ENCODE assay signal across 24 cellular contexts in the genomic region with DNA sequence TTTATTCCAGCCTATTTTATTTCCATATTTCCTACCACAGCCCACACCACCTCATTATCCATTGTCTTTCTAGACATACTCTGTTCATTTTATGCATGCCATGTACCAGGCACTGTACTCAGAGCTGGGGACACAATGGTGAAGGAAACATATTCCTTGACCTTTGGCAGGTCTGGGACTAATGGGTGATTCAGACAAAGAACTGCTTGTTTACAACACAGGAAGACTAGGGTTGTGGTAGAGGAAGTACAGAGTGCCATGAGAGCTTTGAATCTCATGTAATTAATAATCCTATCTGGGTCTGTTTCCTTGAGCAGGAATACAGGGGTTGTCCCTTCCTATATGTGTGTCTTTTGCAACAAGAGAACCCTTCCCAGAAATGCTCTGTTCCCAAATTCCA.
A peak's percentile ranks its signal among the peaks of the same experiment; 100 is the strongest.
DNase-seq lines count a peak whose midpoint lies in the region; ATAC-seq, FAIRE-seq and TF ChIP-seq lines count a peak whose summit lies in the region.
"Had no signal": no experiment of that assay in that cellular context is flagged by ENCODE, and none has a peak within 500 bp of the region (broad histone marks: within the 10 kb centered on the region; RNA-seq: fewer than 3 reads in every experiment).

No MANE protein-coding gene starts in this region.

- POLR2A ChIA-PET in HepG2 (lab: Yijun Ruan, JAX): no interaction called here

- H3K4me1 ChIP-seq in liver (ENCODE audit: control insufficient read depth in 4 of 4, insufficient read depth in 4 of 4, low read length in 3 of 4) (no peaks in the 10 kb centered on the region), HepG2 (ENCODE audit: insufficient read depth, low read length) (no peaks in the 10 kb centered on the region)
- H3K4me1 ChIP-seq: BLaER1 had no signal

- peaks cover 3% of the 10 kb centered on the region for H3K36me3 Mint-ChIP-seq in activated T-cell treated with anti-CD3 and anti-CD28 coated beads, Interleukin-2, amount 50 U/mL, for 24 hours (ENCODE audit: low read depth)
- H3K36me3 Mint-ChIP-seq: CD4-positive, CD25-positive, alpha-beta regulatory T cell had no signal

- DNase-seq in HepG2 (ENCODE audit: low spot score) (no peak), foreskin melanocyte (peak; percentile 3), lung microvascular endothelial cell (ENCODE audit: low read depth in 2 of 2) (peak; percentile 1 to 23)
- no peak for DNase-seq in activated T-cell treated with anti-CD3 and anti-CD28 coated beads, Interleukin-2, amount 50 U/mL, for 24 hours
- DNase-seq: CD4-positive, CD25-positive, alpha-beta regulatory T cell; CD8-positive, alpha-beta T cell; DMS 273 treated with DMSO at 0.1 percent for 48 hours; DMS79; EL; GDM1; H9 had no signal

- H3K9me3 ChIP-seq in liver (ENCODE audit: control insufficient read depth in 4 of 4, low read length in 3 of 4) (no peaks in the 10 kb centered on the region), HepG2 (ENCODE audit: low read length) (no peaks in the 10 kb centered on the region)
- H3K9me3 ChIP-seq: BLaER1 had no signal

- no peaks in the 10 kb centered on the region for H3K4me1 Mint-ChIP-seq in activated T-cell treated with anti-CD3 and anti-CD28 coated beads, Interleukin-2, amount 50 U/mL, for 24 hours (ENCODE audit: low read depth)
- H3K4me1 Mint-ChIP-seq: B cell; CD4-positive, CD25-positive, alpha-beta regulatory T cell; GM23338 had no signal

- ATAC-seq in HepG2 (no peak), GM19455 (IDR thresholded peaks at IDR 0.05; ENCODE audit: unreplicated experiment) (no peak), HG03378 (IDR thresholded peaks at IDR 0.05; ENCODE audit: unreplicated experiment) (no peak)
- ATAC-seq: CD8-positive, alpha-beta T cell; GM12878; GM23338; HCT116 had no signal

- CTCF ChIA-PET in HepG2 (lab: Yijun Ruan, JAX; ENCODE audit: low intra/inter-chr PET ratio, low total read pairs): no interaction called here

- no peaks in the 10 kb centered on the region for H4K20me1 ChIP-seq in HepG2 (ENCODE audit: insufficient read depth, low read length)
- H4K20me1 ChIP-seq: BLaER1 had no signal

- H3K27ac Mint-ChIP-seq in activated T-cell treated with anti-CD3 and anti-CD28 coated beads, Interleukin-2, amount 50 U/mL, for 24 hours: no peak overlapping the region
- H3K27ac Mint-ChIP-seq: B cell; CD4-positive, CD25-positive, alpha-beta regulatory T cell; CD8-positive, alpha-beta T cell; GM23338; H9 had no signal

- no peaks in the 10 kb centered on the region for H3K9me3 Mint-ChIP-seq in activated T-cell treated with anti-CD3 and anti-CD28 coated beads, Interleukin-2, amount 50 U/mL, for 24 hours

- FAIRE-seq in HepG2 (lab: Jason Lieb, UNC): no peak
- FAIRE-seq: A204.1, D721Med, GM12878, GM19239 had no signal

- in situ Hi-C loops in HepG2 (cut with HindIII; ENCODE audit: extremely low pct_ligation_motif_present, low pct_unique_long_range_greater_than_20kb): no loop called here

- H3K36me3 ChIP-seq in liver (ENCODE audit: control insufficient read depth in 4 of 4, insufficient read depth in 3 of 4, low read depth in 1 of 4, low read length in 3 of 4): no peaks in the 10 kb centered on the region
- H3K36me3 ChIP-seq in HepG2 (replicated peaks in 1 of 2; ENCODE audit: control insufficient read depth in 1 of 2, insufficient read depth in 2 of 2, low read length in 2 of 2): no peaks in the 10 kb centered on the region
- H3K36me3 ChIP-seq: BLaER1 had no signal

- no peak overlapping the region for H3K4me2 ChIP-seq in HepG2 (ENCODE audit: low read depth, low read length)
- H3K4me2 ChIP-seq: BLaER1, GM23338 had no signal

- no peak overlapping the region for H3K9ac ChIP-seq in liver (ENCODE audit: low read depth in 1 of 2, low read length in 2 of 2)
- H3K9ac ChIP-seq in HepG2 (ENCODE audit: insufficient read depth, low read depth, low read length): no peak overlapping the region
- H3K9ac ChIP-seq: BLaER1 had no signal

- intact Hi-C loops in HepG2 (cut with micrococcal nuclease; ENCODE audit: unreplicated experiment): no loop called here

- no peaks in the 10 kb centered on the region for H3K79me2 ChIP-seq in HepG2 (ENCODE audit: insufficient read depth, low read length)

- H3K27me3 Mint-ChIP-seq in activated T-cell treated with anti-CD3 and anti-CD28 coated beads, Interleukin-2, amount 50 U/mL, for 24 hours: peaks cover 14% of the 10 kb centered on the region
- H3K27me3 Mint-ChIP-seq: B cell; CD4-positive, CD25-positive, alpha-beta regulatory T cell had no signal

- no peak for TF ChIP-seq POLR2A in HepG2 (IDR thresholded peaks at IDR 0.05; ENCODE audit: insufficient read depth in 1 of 2, low read depth in 2 of 2, low read length in 2 of 2)

- H3K27ac ChIP-seq in liver (ENCODE audit: low read depth in 1 of 2, low read length in 2 of 2) (no peak overlapping the region), HepG2 (ENCODE audit: extremely low read length, insufficient read depth, low read length) (no peak overlapping the region)
- H3K27ac ChIP-seq: 22Rv1, BLaER1, C4-2B had no signal

- no peak overlapping the region for H2AFZ ChIP-seq in HepG2 (ENCODE audit: low read length)
- H2AFZ ChIP-seq: GM23338 had no signal

- TF ChIP-seq CTCF in liver (IDR thresholded peaks at IDR 0.05; ENCODE audit: low read depth, low read length, missing input control): no peak
- TF ChIP-seq CTCF in HepG2 (CRISPR knock-in tag; IDR thresholded peaks at IDR 0.05): no peak

- no peak for TF ChIP-seq RAD21 in liver (IDR thresholded peaks at IDR 0.05)
- TF ChIP-seq RAD21 in HepG2 (CRISPR knock-in tag; IDR thresholded peaks at IDR 0.05): no peak

- no TSS peak for BruUV-seq in HepG2 (replicated peaks; lab: Mats Ljungman, UMichigan)

- no peak overlapping the region for H3K4me3 Mint-ChIP-seq in activated T-cell treated with anti-CD3 and anti-CD28 coated beads, Interleukin-2, amount 50 U/mL, for 24 hours
- H3K4me3 Mint-ChIP-seq: B cell; CD4-positive, CD25-positive, alpha-beta regulatory T cell; CD8-positive, alpha-beta T cell; GM23338; H9 had no signal

- no peaks in the 10 kb centered on the region for H3K27me3 ChIP-seq in liver (ENCODE audit: control insufficient read depth in 4 of 4, insufficient read depth in 4 of 4, low read length in 3 of 4)
- no peaks in the 10 kb centered on the region for H3K27me3 ChIP-seq in HepG2 (ENCODE audit: control insufficient read depth in 1 of 2, insufficient read depth in 2 of 2, low read length in 2 of 2)

- no peak for TF ChIP-seq EP300 in HepG2 (IDR thresholded peaks at IDR 0.05; ENCODE audit: low read depth in 2 of 2, low read length in 2 of 2)
- no peak for TF ChIP-seq EP300 in HepG2 (CRISPR knock-in tag; IDR thresholded peaks at IDR 0.05; ENCODE audit: borderline replicate concordance)

- H3K4me3 ChIP-seq in liver (ENCODE audit: low read depth in 1 of 3, low read length in 3 of 3) (no peak overlapping the region), HepG2 (replicated peaks in 1 of 3; ENCODE audit: insufficient read depth in 1 of 3, low read depth in 2 of 3, low read length in 3 of 3) (no peak overlapping the region)
- H3K4me3 ChIP-seq: BLaER1, GM12878, GM23338 had no signal

TF ChIP-seq in liver, 16 proteins besides CTCF, POLR2A, EP300 and RAD21:
- TF ChIP-seq JUND (IDR thresholded peaks at IDR 0.05) (no peak), NR2F2 (IDR thresholded peaks at IDR 0.05) (peak; percentile 86)

TF ChIP-seq in HepG2, 621 proteins besides CTCF, POLR2A, EP300 and RAD21:
- TF ChIP-seq SRSF1 (optimal IDR thresholded peaks at IDR 0.05; ENCODE audit: low read depth, low read length) (no peak), TBX3 (IDR thresholded peaks at IDR 0.05; ENCODE audit: borderline replicate concordance) (no peak), HCFC1 (IDR thresholded peaks at IDR 0.05; ENCODE audit: low read depth, low read length) (no peak), ZNF781 (CRISPR knock-in tag; IDR thresholded peaks at IDR 0.05; ENCODE audit: borderline replicate concordance, not compliant biosample characterization) (no peak), CBX2 (IDR thresholded peaks at IDR 0.05; ENCODE audit: low read depth, low read length) (no peak), CBX2 (CRISPR knock-in tag; IDR thresholded peaks at IDR 0.05; ENCODE audit: low read depth) (no peak), HOXA9 (CRISPR knock-in tag; IDR thresholded peaks at IDR 0.05; ENCODE audit: borderline replicate concordance) (no peak), YEATS2 (CRISPR knock-in tag; IDR thresholded peaks at IDR 0.05; ENCODE audit: borderline replicate concordance) (no peak), CBX5 (CRISPR knock-in tag; IDR thresholded peaks at IDR 0.05; ENCODE audit: borderline replicate concordance) (no peak)
- TF ChIP-seq, protein P1, sequence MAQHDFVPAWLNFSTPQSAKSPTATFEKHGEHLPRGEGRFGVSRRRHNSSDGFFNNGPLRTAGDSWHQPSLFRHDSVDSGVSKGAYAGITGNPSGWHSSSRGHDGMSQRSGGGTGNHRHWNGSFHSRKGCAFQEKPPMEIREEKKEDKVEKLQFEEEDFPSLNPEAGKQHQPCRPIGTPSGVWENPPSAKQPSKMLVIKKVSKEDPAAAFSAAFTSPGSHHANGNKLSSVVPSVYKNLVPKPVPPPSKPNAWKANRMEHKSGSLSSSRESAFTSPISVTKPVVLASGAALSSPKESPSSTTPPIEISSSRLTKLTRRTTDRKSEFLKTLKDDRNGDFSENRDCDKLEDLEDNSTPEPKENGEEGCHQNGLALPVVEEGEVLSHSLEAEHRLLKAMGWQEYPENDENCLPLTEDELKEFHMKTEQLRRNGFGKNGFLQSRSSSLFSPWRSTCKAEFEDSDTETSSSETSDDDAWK (CRISPR knock-in tag; IDR thresholded peaks at IDR 0.05): no peak
- TF ChIP-seq, protein P2, sequence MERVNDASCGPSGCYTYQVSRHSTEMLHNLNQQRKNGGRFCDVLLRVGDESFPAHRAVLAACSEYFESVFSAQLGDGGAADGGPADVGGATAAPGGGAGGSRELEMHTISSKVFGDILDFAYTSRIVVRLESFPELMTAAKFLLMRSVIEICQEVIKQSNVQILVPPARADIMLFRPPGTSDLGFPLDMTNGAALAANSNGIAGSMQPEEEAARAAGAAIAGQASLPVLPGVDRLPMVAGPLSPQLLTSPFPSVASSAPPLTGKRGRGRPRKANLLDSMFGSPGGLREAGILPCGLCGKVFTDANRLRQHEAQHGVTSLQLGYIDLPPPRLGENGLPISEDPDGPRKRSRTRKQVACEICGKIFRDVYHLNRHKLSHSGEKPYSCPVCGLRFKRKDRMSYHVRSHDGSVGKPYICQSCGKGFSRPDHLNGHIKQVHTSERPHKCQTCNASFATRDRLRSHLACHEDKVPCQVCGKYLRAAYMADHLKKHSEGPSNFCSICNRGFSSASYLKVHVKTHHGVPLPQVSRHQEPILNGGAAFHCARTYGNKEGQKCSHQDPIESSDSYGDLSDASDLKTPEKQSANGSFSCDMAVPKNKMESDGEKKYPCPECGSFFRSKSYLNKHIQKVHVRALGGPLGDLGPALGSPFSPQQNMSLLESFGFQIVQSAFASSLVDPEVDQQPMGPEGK (CRISPR knock-in tag; IDR thresholded peaks at IDR 0.05): no peak

Comparison
In these comparisons a context has a peak if more than half of its experiments do, and no peak if none do; other contexts are left out.
1. DNase-seq: peak in foreskin melanocyte (single experiment) and lung microvascular endothelial cell (2 of 2); none in HepG2 (single experiment) and activated T-cell treated with anti-CD3 and anti-CD28 coated beads, Interleukin-2, amount 50 U/mL, for 24 hours (single experiment).